Comparison of ENCODE assay signal across 8 cellular contexts in the genomic region with DNA sequence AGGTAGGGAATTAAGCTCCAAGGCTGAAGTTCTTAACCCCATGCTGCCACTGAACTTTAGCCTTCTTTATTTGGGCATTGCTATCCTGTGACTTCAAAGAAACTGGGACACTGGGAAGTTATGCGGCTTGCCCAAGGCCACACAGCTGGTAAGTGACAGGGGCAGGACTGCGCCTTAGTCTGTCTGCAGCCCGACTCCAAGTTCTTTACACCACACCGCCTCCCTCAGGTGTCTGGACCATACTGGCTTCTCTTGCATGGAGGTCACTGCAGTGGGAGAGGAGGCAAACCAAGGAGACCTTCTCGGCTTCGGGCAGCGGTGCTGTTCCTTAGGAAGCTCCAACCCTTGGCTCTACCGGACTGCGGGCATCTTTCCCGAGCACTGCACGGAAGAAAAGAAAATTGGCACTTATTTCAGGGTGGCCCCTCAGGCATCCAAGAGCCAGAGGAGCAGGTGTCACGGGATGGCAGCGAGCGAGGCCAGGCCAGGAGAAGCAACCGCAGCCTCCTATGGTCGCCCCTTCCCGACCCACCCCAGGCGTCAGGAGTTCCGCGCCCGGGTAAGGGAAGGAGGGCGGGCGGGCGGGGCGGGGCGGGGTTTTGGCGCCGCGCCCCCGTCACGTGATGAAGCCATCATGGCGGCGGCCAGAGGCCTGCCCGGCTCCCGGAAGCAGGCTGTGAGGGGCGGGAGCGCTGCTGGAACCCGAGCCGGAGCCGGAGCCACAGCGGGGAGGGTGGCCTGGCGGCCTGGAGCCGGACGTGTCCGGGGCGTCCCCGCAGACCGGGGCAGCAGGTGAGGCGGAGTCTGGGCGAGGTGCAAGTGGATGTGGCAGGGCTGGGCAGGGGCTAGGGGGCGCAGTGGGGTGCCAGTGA.
DNase-seq lines count a peak whose midpoint lies in the region; ATAC-seq and TF ChIP-seq lines count a peak whose summit lies in the region.

No MANE protein-coding gene starts in this region.

- DNase-seq in 8988T (peak; percentile 89), NCI-H2107 treated with DMSO at 0.1 percent for 48 hours (lab: John Stamatoyannopoulos, UW; ENCODE audit: unreplicated experiment) (peak; percentile 55), cardiac fibroblast (ENCODE audit: low read depth in 2 of 2) (peak; percentile 60 to 76), islet precursor cell (peak; percentile 96)
- peak; percentile 69 for DNase-seq in stimulated activated CD4-positive, alpha-beta T cell treated with anti-CD3 and anti-CD28 coated beads, Interleukin-12 subunit alpha, Interleukin-12 subunit beta, amount 100 ng/mL, for 4 hours

- peak overlapping the region; percentile 82 to 91 for H3K4me3 ChIP-seq in cardiac fibroblast (replicated peaks in 1 of 2; ENCODE audit: low read depth in 2 of 2, low read length in 2 of 2)

- peak; percentile 77 for TF ChIP-seq POLR2A in GM15510 (IDR thresholded peaks at IDR 0.05; ENCODE audit: borderline replicate concordance, extremely low read depth, insufficient read length)

- TF ChIP-seq CTCF in VCaP (conservative IDR thresholded peaks at IDR 0.05) (peak; percentile 51), cardiac fibroblast (IDR thresholded peaks at IDR 0.05; ENCODE audit: low read depth, low read length) (peak; percentile 31)

- H3K27ac ChIP-seq in VCaP: peak overlapping the region; percentile 88

- peak; percentile 78 for ATAC-seq in HG02885 (IDR thresholded peaks at IDR 0.05; ENCODE audit: poor library complexity, unreplicated experiment)

Comparison
In these comparisons a context has a peak if more than half of its experiments do, and no peak if none do; other contexts are left out.
1. Peak in every context shown above with its lines: DNase-seq, ATAC-seq, H3K4me3 ChIP-seq and H3K27ac ChIP-seq.